ENCODE assay signal across 10 cellular contexts in the genomic region with DNA sequence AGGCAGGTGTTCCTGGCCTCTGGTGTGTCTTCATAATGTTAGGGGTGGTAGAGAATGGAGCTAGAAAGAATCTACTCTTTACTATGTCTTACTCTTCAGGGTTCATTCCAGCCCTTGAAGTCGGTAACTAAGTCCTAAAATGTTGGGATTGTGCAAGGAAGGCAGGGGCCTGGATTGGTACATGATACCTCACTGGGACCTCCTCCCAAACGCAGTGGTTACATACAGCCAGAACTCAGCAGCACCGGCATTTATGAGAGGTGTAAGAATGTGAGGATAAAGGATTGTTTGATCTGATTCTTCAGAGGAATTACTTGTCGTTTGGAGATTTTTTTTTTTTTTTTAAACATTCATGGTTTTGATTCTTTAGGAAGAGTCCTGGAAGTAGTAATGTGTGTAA. TPM values are rescaled to one million over a fixed set of nuclear protein-coding genes. Genes with fewer than 3 reads are reported as not detected.
DNase-seq lines count a peak whose midpoint lies in the region; ATAC-seq and TF ChIP-seq lines count a peak whose summit lies in the region.
"Had no signal": no experiment of that assay in that cellular context is flagged by ENCODE, and none has a peak within 500 bp of the region (broad histone marks: within the 10 kb centered on the region; RNA-seq: fewer than 3 reads in every experiment).

No MANE protein-coding gene starts in this region.

- H3K27me3 Mint-ChIP-seq in T-helper 1 cell treated with Interleukin-12 subunit alpha and Interleukin-12 subunit beta and Interleukin-4 antibody, amounts not matched to agents 30 μg/mL and 1 μg/mL, for 36 hours (ENCODE audit: low read depth): no peaks in the 10 kb centered on the region
- no peaks in the 10 kb centered on the region for H3K27me3 Mint-ChIP-seq in WTC11 (ENCODE audit: low read depth)

- H3K9me3 Mint-ChIP-seq in T-helper 1 cell treated with Interleukin-12 subunit alpha and Interleukin-12 subunit beta and Interleukin-4 antibody, amounts not matched to agents 30 μg/mL and 1 μg/mL, for 36 hours: no peaks in the 10 kb centered on the region
- H3K9me3 Mint-ChIP-seq in WTC11: no peaks in the 10 kb centered on the region
- no peaks in the 10 kb centered on the region for H3K9me3 Mint-ChIP-seq in stimulated activated effector memory CD8-positive, alpha-beta T cell treated with anti-CD3 and anti-CD28 coated beads, Interleukin-12 subunit alpha, Interleukin-12 subunit beta, amount 100 ng/mL, for 72 hours

- H3K4me1 Mint-ChIP-seq in T-helper 1 cell treated with Interleukin-12 subunit alpha and Interleukin-12 subunit beta and Interleukin-4 antibody, amounts not matched to agents 30 μg/mL and 1 μg/mL, for 36 hours (ENCODE audit: low read depth): peaks cover 47% of the 10 kb centered on the region
- peaks cover 66% of the 10 kb centered on the region for H3K4me1 Mint-ChIP-seq in WTC11
- H3K4me1 Mint-ChIP-seq in stimulated activated effector memory CD8-positive, alpha-beta T cell treated with anti-CD3 and anti-CD28 coated beads, Interleukin-12 subunit alpha, Interleukin-12 subunit beta, amount 100 ng/mL, for 72 hours: peaks cover 46% of the 10 kb centered on the region

- DNase-seq in T-helper 1 cell (no peak), WTC11 (ENCODE audit: low spot score) (no peak), fibroblast of gingiva (ENCODE audit: low read depth) (peak; percentile 53), H7 (no peak), NAMALWA (ENCODE audit: low spot score) (no peak), NCI-H2196 (lab: John Stamatoyannopoulos, UW; ENCODE audit: unreplicated experiment) (no peak)
- DNase-seq in stimulated activated effector memory CD8-positive, alpha-beta T cell treated with anti-CD3 and anti-CD28 coated beads, Interleukin-12 subunit alpha, Interleukin-12 subunit beta, amount 100 ng/mL, for 72 hours (ENCODE audit: low spot score in 2 of 2): no peak
- DNase-seq: lower lobe of right lung, NCI-H526 had no signal

- H3K36me3 Mint-ChIP-seq in T-helper 1 cell treated with Interleukin-12 subunit alpha and Interleukin-12 subunit beta and Interleukin-4 antibody, amounts not matched to agents 30 μg/mL and 1 μg/mL, for 36 hours (ENCODE audit: low read depth): peaks cover 46% of the 10 kb centered on the region
- H3K36me3 Mint-ChIP-seq in WTC11: peaks cover 64% of the 10 kb centered on the region
- peaks cover 100% of the 10 kb centered on the region for H3K36me3 Mint-ChIP-seq in stimulated activated effector memory CD8-positive, alpha-beta T cell treated with anti-CD3 and anti-CD28 coated beads, Interleukin-12 subunit alpha, Interleukin-12 subunit beta, amount 100 ng/mL, for 72 hours

- POLR2A ChIA-PET in WTC11 (lab: Charles Lee): interaction anchor here (0.8 kb wide), 1 partner anchor 41 kb away, joined by 3 read pairs; no protein-coding TSS in a partner anchor

- CTCF ChIA-PET in WTC11 (lab: Charles Lee): interaction anchor here (1.6 kb wide), 1 partner anchor 41 kb away, joined by 10 read pairs; no protein-coding TSS in a partner anchor

- no peak for TF ChIP-seq CTCF in WTC11 (IDR thresholded peaks at IDR 0.05)

- no peaks in the 10 kb centered on the region for H3K27me3 ChIP-seq in H7 (ENCODE audit: control insufficient read depth, insufficient read depth, low read length)

- H3K4me3 ChIP-seq in H7 (ENCODE audit: insufficient read depth, low read depth, low read length): no peak overlapping the region
- H3K4me3 ChIP-seq: lower lobe of right lung had no signal

- peaks cover 20% of the 10 kb centered on the region for H3K36me3 ChIP-seq in H7 (replicated peaks; ENCODE audit: control insufficient read depth, insufficient read depth, low read length)

- ATAC-seq in WTC11: no peak
- ATAC-seq in stimulated activated effector memory CD8-positive, alpha-beta T cell treated with anti-CD3 and anti-CD28 coated beads, Interleukin-12 subunit alpha, Interleukin-12 subunit beta, amount 100 ng/mL, for 72 hours: no peak
- ATAC-seq: lower lobe of right lung had no signal

- peak overlapping the region; percentile 63 for H3K27ac Mint-ChIP-seq in T-helper 1 cell treated with Interleukin-12 subunit alpha and Interleukin-12 subunit beta and Interleukin-4 antibody, amounts not matched to agents 30 μg/mL and 1 μg/mL, for 36 hours
- H3K27ac Mint-ChIP-seq in WTC11: peak overlapping the region; percentile 98
- H3K27ac Mint-ChIP-seq in stimulated activated effector memory CD8-positive, alpha-beta T cell treated with anti-CD3 and anti-CD28 coated beads, Interleukin-12 subunit alpha, Interleukin-12 subunit beta, amount 100 ng/mL, for 72 hours: peak overlapping the region; percentile 82

- H3K4me3 Mint-ChIP-seq in T-helper 1 cell treated with Interleukin-12 subunit alpha and Interleukin-12 subunit beta and Interleukin-4 antibody, amounts not matched to agents 30 μg/mL and 1 μg/mL, for 36 hours: no peak overlapping the region
- H3K4me3 Mint-ChIP-seq in WTC11: no peak overlapping the region
- no peak overlapping the region for H3K4me3 Mint-ChIP-seq in stimulated activated effector memory CD8-positive, alpha-beta T cell treated with anti-CD3 and anti-CD28 coated beads, Interleukin-12 subunit alpha, Interleukin-12 subunit beta, amount 100 ng/mL, for 72 hours

TF ChIP-seq in WTC11, 78 proteins besides CTCF, POLR2A, EP300 and RAD21 (continues in another document):
- TF ChIP-seq ATF2 (CRISPR knock-in tag; IDR thresholded peaks at IDR 0.05; ENCODE audit: borderline replicate concordance, low read depth) (no peak), PRRX2 (CRISPR knock-in tag; IDR thresholded peaks at IDR 0.05) (no peak), HMGXB4 (CRISPR knock-in tag; IDR thresholded peaks at IDR 0.05) (no peak), FOXP4 (CRISPR knock-in tag; IDR thresholded peaks at IDR 0.05) (no peak), ATF1 (CRISPR knock-in tag; IDR thresholded peaks at IDR 0.05) (no peak), NFE2L1 (CRISPR knock-in tag; IDR thresholded peaks at IDR 0.05) (no peak), ZNF317 (CRISPR knock-in tag; IDR thresholded peaks at IDR 0.05; ENCODE audit: borderline replicate concordance, low read depth) (no peak), CREM (CRISPR knock-in tag; IDR thresholded peaks at IDR 0.05) (no peak), MLX (CRISPR knock-in tag; IDR thresholded peaks at IDR 0.05) (no peak), NFYB (CRISPR knock-in tag; conservative IDR thresholded peaks at IDR 0.05; ENCODE audit: low read depth) (no peak)

RNA-seq across cellular contexts. Expression of gene COMTD1, which starts 6.9 kb away (rescaled TPM):
- total RNA-seq in WTC11 (2021): 46.3 to 49.5 TPM (median 47.8 TPM) in 3 replicates
- total RNA-seq in H7 (2014; rRNA removed; shearing (Covaris generic)): 21.3 and 36.6 TPM in 2 replicates

RNA-seq across cellular contexts. Expression of gene VDAC2, which starts 18.2 kb away (rescaled TPM):
- total RNA-seq in WTC11 (2021): 283 to 284 TPM (median 283 TPM) in 3 replicates
- 213 and 218 TPM in 2 replicates for total RNA-seq in H7 (2014; rRNA removed; shearing (Covaris generic))
